ENCODE assay signal across 5 cellular contexts in the genomic region with DNA sequence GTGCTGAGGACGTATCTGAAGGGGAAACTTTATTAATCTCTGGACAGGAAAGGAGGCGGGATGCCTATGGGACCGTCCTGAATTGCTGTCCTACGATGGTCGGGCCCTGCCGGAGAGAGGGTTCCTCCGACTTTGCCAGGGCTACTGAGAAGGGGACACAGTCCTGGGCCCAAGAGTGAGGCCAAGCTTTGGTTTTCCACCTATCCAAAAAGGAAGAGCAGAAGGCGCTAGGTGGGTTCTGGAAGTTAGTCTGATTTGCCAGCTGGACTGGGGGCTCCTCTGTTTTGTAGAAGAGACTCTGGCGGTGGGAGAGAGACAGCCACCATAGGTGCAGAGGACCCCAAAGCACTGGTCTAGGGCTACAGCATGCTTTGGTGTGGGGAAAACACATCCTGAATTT.
"Had no signal": no experiment of that assay in that cellular context is flagged by ENCODE, and none has a peak within 500 bp of the region (broad histone marks: within the 10 kb centered on the region; RNA-seq: fewer than 3 reads in every experiment).

No MANE protein-coding gene starts in this region.

- H3K4me1 Mint-ChIP-seq: IgD-negative memory B cell had no signal

- H3K4me3 Mint-ChIP-seq: GM23338, H9, IgD-negative memory B cell had no signal

- ATAC-seq: GM23338, HepG2 had no signal

- H3K36me3 Mint-ChIP-seq: IgD-negative memory B cell had no signal

- H3K27ac Mint-ChIP-seq: GM23338, IgD-negative memory B cell had no signal

- DNase-seq: H9, HCEC 1CT had no signal
